ENCODE assay signal across 8 cellular contexts in the genomic region with DNA sequence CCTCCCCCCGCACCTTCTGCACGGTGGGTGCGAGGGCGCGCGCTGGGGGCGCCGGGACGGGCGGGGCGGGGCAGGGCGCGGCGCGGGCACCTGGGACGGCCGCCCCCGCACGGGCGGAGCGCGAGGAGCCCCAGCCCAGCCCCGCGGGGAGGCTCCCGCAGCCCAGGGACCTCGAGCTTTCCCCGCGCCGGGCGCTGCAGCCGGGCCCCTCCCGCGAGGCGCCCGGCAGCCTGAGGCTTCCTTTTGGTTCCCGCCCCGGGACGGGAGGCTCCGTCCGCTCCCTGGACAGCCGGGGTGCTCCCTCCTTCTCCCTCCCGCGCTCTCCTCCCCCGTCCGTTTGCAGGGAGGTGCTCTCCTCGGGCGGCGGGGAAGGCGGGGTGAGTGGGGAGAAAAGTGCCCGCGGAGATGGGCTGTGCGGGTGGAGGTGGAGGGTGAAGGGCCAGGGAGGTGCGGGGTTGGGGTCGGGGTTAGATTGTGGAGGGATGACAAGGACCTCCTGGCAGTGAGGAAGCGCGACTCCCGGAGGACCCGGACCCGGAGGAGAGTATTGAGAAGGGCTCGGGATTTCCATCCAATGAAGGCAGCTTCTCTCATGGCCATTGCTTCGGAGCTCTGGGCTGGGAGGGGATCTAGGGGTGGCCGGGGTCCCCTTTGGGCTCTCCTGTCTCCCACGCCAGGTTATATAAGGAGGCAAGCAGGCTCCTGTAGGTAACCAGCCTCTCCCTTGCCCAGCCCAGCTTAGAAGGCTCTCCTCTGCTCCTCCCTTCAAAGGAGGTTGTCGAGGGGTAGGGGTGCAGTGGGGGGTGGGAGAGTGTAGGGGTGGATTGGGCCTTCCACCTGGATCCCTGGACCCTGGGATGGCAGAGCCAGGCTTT. TPM values are rescaled to one million over a fixed set of nuclear protein-coding genes. Genes with fewer than 3 reads are reported as not detected.
DNase-seq lines count a peak whose midpoint lies in the region; ATAC-seq and TF ChIP-seq lines count a peak whose summit lies in the region.

No MANE protein-coding gene starts in this region.

- peak overlapping the region; percentile 84 for H3K4me3 ChIP-seq in BJ (ENCODE audit: low read depth, low read length)
- H3K4me3 ChIP-seq in LNCaP clone FGC (ENCODE audit: low read depth, low read length), result peak overlapping the region; percentile 61
- H3K4me3 ChIP-seq in adipocyte (ENCODE audit: low read length), result peak overlapping the region; percentile 85
- H3K4me3 ChIP-seq in right cardiac atrium (ENCODE audit: low read length), result peak overlapping the region; percentile 95
- peak overlapping the region; percentile 65 for H3K4me3 ChIP-seq in rectal smooth muscle tissue (ENCODE audit: low read length)

- peak overlapping the region; percentile 92 for H3K27ac ChIP-seq in right cardiac atrium (ENCODE audit: low read length)
- H3K27ac ChIP-seq in rectal smooth muscle tissue (ENCODE audit: low read depth, low read length), result peak overlapping the region; percentile 75

- peaks cover 4% of the 10 kb centered on the region for H3K36me3 ChIP-seq in BJ (ENCODE audit: control insufficient read depth, insufficient read depth, low read length)
- peaks cover 10% of the 10 kb centered on the region for H3K36me3 ChIP-seq in adipocyte (ENCODE audit: control insufficient read depth, insufficient read depth, low read length, severe bottlenecking)
- H3K36me3 ChIP-seq in rectal smooth muscle tissue (ENCODE audit: control insufficient read depth, insufficient read depth, low read length), result no peaks in the 10 kb centered on the region

- CTCF ChIA-PET in BJ (lab: Yijun Ruan, JAX), result interaction anchor here (0.7 to 4.9 kb wide), 7 partner anchors 12 to 300 kb away, joined by 3 to 32 read pairs (median 4); no protein-coding TSS in a partner anchor

- WGBS in right cardiac atrium, result 2% methylated on average over 63 of the region's 64 CpGs

- ATAC-seq in GM19351 (IDR thresholded peaks at IDR 0.05; ENCODE audit: unreplicated experiment) (peak; percentile 23), right cardiac atrium (peak; percentile 27), HG03460 (IDR thresholded peaks at IDR 0.05; ENCODE audit: unreplicated experiment) (no peak)

- TF ChIP-seq CTCF in BJ (IDR thresholded peaks at IDR 0.05; ENCODE audit: insufficient read depth, low read depth, low read length), result no peak
- TF ChIP-seq CTCF in LNCaP clone FGC (IDR thresholded peaks at IDR 0.05; ENCODE audit: control insufficient read depth, extremely low read depth, insufficient read depth), result no peak

- intact Hi-C loops in right cardiac atrium (cut with DNase I), result loop anchor here (5.0 to 10.0 kb wide), 3 partner anchors 111 to 116 kb away; no protein-coding TSS in a partner anchor

- H3K9ac ChIP-seq in adipocyte (ENCODE audit: low read length) (peak overlapping the region; percentile 85), rectal smooth muscle tissue (ENCODE audit: low read length) (peak overlapping the region; percentile 38)

- H3K27me3 ChIP-seq in BJ (ENCODE audit: control insufficient read depth, insufficient read depth, low read length) (no peaks in the 10 kb centered on the region), adipocyte (replicated peaks; ENCODE audit: control insufficient read depth, insufficient read depth, low read length) (no peaks in the 10 kb centered on the region), right cardiac atrium (ENCODE audit: control insufficient read depth, insufficient read depth) (no peaks in the 10 kb centered on the region), rectal smooth muscle tissue (ENCODE audit: control insufficient read depth, insufficient read depth, low read length) (no peaks in the 10 kb centered on the region)

- H3K4me1 ChIP-seq in adipocyte (ENCODE audit: control insufficient read depth, insufficient read depth, low read length) (peaks cover 42% of the 10 kb centered on the region), right cardiac atrium (ENCODE audit: control insufficient read depth, insufficient read depth, low read length) (peaks cover 11% of the 10 kb centered on the region), rectal smooth muscle tissue (ENCODE audit: control insufficient read depth, insufficient read depth, low read length) (peaks cover 24% of the 10 kb centered on the region)

- POLR2A ChIA-PET in BJ (lab: Charles Lee), result no interaction called here

- DNase-seq in BJ (ENCODE audit: low read depth) (no peak), LNCaP clone FGC (ENCODE audit: low read depth) (no peak), adipocyte (ENCODE audit: low read depth) (peak; percentile 59), right cardiac atrium (peak; percentile 54 to 87 (median 83)), GDM1 (lab: John Stamatoyannopoulos, UW) (no peak)

- H3K9me3 ChIP-seq in adipocyte (ENCODE audit: control insufficient read depth, low read length) (no peaks in the 10 kb centered on the region), right cardiac atrium (ENCODE audit: control insufficient read depth, low read length) (no peaks in the 10 kb centered on the region)

RNA-seq across cellular contexts. Expression of a gene that starts 0.6 kb away (rescaled TPM):
- polyA plus RNA-seq in BJ (2011; rRNA removed) (83.8 and 88.7 TPM in 2 replicates), right cardiac atrium (39.2 TPM)
- polyA minus RNA-seq in BJ (2011; rRNA and poly(A)+ RNA removed), result 44.8 and 54.0 TPM in 2 replicates
- total RNA-seq in right cardiac atrium, result 10 to 100 TPM; 28.3 to 42.2 (median 39.4) TPM

Comparison
In these comparisons a context has a peak if more than half of its experiments do, and no peak if none do; other contexts are left out.
1. DNase-seq: peak in adipocyte (single experiment) and right cardiac atrium (3 of 3); none in BJ (single experiment), LNCaP clone FGC (single experiment) and GDM1 (single experiment).
2. Peak in every context shown above with its lines, with median percentiles within 50 percentile points of each other: H3K4me3 ChIP-seq.